25 cellular contexts compared by ENCODE assay signal in genomic region chr17:16961792-16962191, GRCh38. TPM values are rescaled to one million over a fixed set of nuclear protein-coding genes. Genes with fewer than 3 reads are reported as not detected.
"Had no signal": no experiment of that assay in that cellular context is flagged by ENCODE, and none has a peak within 500 bp of the region (broad histone marks: within the 10 kb centered on the region; RNA-seq: fewer than 3 reads in every experiment).

No MANE protein-coding gene starts in this region.

- FAIRE-seq: islet of Langerhans, pancreas, small intestine had no signal

- H3K4me1 Mint-ChIP-seq: mesothelial cell of epicardium, nephron had no signal

- H3K27me3 ChIP-seq: pancreas, upper lobe of left lung, uterus had no signal

- H3K36me3 ChIP-seq: esophagus muscularis mucosa, gastrocnemius medialis, heart right ventricle, pancreas, tibial artery, upper lobe of left lung, uterus had no signal

- H3K4me3 ChIP-seq: esophagus muscularis mucosa, gastrocnemius medialis, heart right ventricle, pancreas, tibial artery, upper lobe of left lung, uterus had no signal

- H3K36me3 Mint-ChIP-seq: mesothelial cell of epicardium had no signal

- DNase-seq: effector memory CD4-positive, alpha-beta T cell; gastrocnemius medialis; heart right ventricle; hypothalamus; kidney glomerular epithelial cell; occipital lobe; pancreas; right cardiac atrium; small intestine; stimulated activated CD4-positive, alpha-beta T cell treated with anti-CD3 and anti-CD28 coated beads, Interleukin-2, amount 100 ng/mL, for 48 hours; tibial artery; upper lobe of left lung; uterus had no signal

- H3K4me1 ChIP-seq: esophagus muscularis mucosa, gastrocnemius medialis, heart right ventricle, tibial artery, upper lobe of left lung, uterus had no signal

- H3K4me3 Mint-ChIP-seq: mesothelial cell of epicardium; nephron; stimulated activated naive CD8-positive, alpha-beta T cell treated with anti-CD3 and anti-CD28 coated beads, Interleukin-15, Interleukin-2, amounts not matched to agents 100 ng/mL and 50 ng/mL, for 24 hours had no signal

- H3K27ac ChIP-seq: epithelial cell of prostate, esophagus muscularis mucosa, gastrocnemius medialis, heart right ventricle, pancreas, tibial artery, upper lobe of left lung, uterus had no signal

- H3K27ac Mint-ChIP-seq: mesothelial cell of epicardium; nephron; progenitor cell of endocrine pancreas; stimulated activated naive CD8-positive, alpha-beta T cell treated with anti-CD3 and anti-CD28 coated beads, Interleukin-15, Interleukin-2, amounts not matched to agents 100 ng/mL and 50 ng/mL, for 24 hours had no signal

- ATAC-seq: gastrocnemius medialis, heart right ventricle, left lobe of liver, right cardiac atrium had no signal

- H3K9me3 ChIP-seq: gastrocnemius medialis, pancreas, upper lobe of left lung, uterus had no signal

RNA-seq across cellular contexts. Expression of gene TNFRSF13B, which starts 10.1 kb away (rescaled TPM):
- total RNA-seq: fibroblast of villous mesenchyme, gastrocnemius medialis, heart right ventricle, left lobe of liver, lower leg skin, mesothelial cell of epicardium, myocyte, occipital lobe, progenitor cell of endocrine pancreas, right cardiac atrium, temporal lobe, uterus had no signal
- polyA plus RNA-seq: heart right ventricle, pancreas, right cardiac atrium had no signal
